In the genomic region with DNA sequence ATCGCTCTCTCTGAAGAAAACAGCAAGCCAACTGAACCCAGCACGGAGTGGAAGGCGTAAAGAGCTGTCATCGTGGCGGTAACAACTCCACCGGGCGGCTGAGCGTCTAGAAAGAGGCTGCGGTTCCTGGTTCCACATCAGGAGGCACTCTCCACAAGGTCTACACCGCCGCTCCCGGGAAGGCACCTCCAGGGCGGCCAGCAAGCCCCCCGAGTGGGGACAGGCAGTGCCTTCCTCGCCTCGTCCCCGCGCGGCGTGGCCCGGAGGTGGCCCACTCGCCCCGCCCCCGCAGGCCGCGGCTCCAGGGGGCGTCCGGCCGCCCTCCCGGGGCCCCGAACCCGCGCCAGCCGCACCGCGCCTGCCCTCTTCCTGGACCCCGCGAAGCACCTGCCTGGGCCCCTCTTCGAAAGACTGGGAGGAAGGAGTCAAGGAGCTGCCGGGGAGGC, we compare ENCODE assay signal across 8 cellular contexts. TPM values are rescaled to one million over a fixed set of nuclear protein-coding genes. Genes with fewer than 3 reads are reported as not detected.
DNase-seq lines count a peak whose midpoint lies in the region; FAIRE-seq and TF ChIP-seq lines count a peak whose summit lies in the region.

No MANE protein-coding gene starts in this region.

- TF ChIP-seq POLR2A in H54 (IDR thresholded peaks at IDR 0.05; ENCODE audit: low read depth, low read length), result no peak

- no peak for FAIRE-seq in H54 (lab: Jason Lieb, UNC)

- H3K9ac ChIP-seq in endodermal cell (ENCODE audit: extremely low read depth, low read length, poor library complexity, severe bottlenecking) (peak overlapping the region; percentile 86), mucosa of stomach (ENCODE audit: low read length) (peak overlapping the region; percentile 93)

- peak overlapping the region; percentile 89 for H3K27ac ChIP-seq in endodermal cell (ENCODE audit: low read depth, low read length)

- TF ChIP-seq CTCF in GM12875 (IDR thresholded peaks at IDR 0.05; ENCODE audit: borderline replicate concordance, insufficient read depth, low read depth, low read length), result peak; percentile 41; the same call in 1 of the 2 replicates
- TF ChIP-seq CTCF in LNCaP clone FGC (IDR thresholded peaks at IDR 0.05; ENCODE audit: control insufficient read depth, extremely low read depth, insufficient read depth), result peak; percentile 34
- TF ChIP-seq CTCF in endodermal cell (conservative IDR thresholded peaks at IDR 0.05), result peak; percentile 69

- no peaks in the 10 kb centered on the region for H3K36me3 ChIP-seq in endodermal cell (ENCODE audit: control insufficient read depth, insufficient read depth, low read length)
- H3K36me3 ChIP-seq in mucosa of stomach (ENCODE audit: control insufficient read depth, insufficient read depth, low read length), result no peaks in the 10 kb centered on the region

- H3K27ac Mint-ChIP-seq in endodermal cell, result peak overlapping the region; percentile 96

- H3K4me3 ChIP-seq in GM12875 (ENCODE audit: low read depth, low read length) (peak overlapping the region; percentile 89), LNCaP clone FGC (ENCODE audit: low read depth, low read length) (peak overlapping the region; percentile 82), endodermal cell (ENCODE audit: low read length) (peak overlapping the region; percentile 95), mucosa of stomach (ENCODE audit: low read length) (peak overlapping the region; percentile 87)

- peaks cover 6% of the 10 kb centered on the region for H3K4me1 Mint-ChIP-seq in endodermal cell

- peak overlapping the region; percentile 90 for H3K4me3 Mint-ChIP-seq in endodermal cell

- 1% methylated on average over 11 to 40 of the region's 40 CpGs for WGBS in endodermal cell (ENCODE audit: insufficient coverage in 1 of 2, insufficient read length in 1 of 2), 2 experiments

- DNase-seq in H54 (ENCODE audit: insufficient read length, low spot score) (peak; percentile 3), LNCaP clone FGC (ENCODE audit: low read depth) (no peak), endodermal cell (peak; percentile 77)
- peak; percentile 39 for DNase-seq in activated CD4-positive, alpha-beta T cell treated with anti-CD3 and anti-CD28 coated beads, Interleukin-2, amount 50 U/mL, for 4 hours
- DNase-seq in stimulated activated CD8-positive, alpha-beta memory T cell treated with anti-CD3 and anti-CD28 coated beads, Interleukin-7, amount 100 ng/mL, for 48 hours (ENCODE audit: extremely low read depth in 1 of 2, low read depth in 1 of 2), result peak; percentile 29
- no peak for DNase-seq in central memory CD4-positive, alpha-beta T cell

- peaks cover 11% of the 10 kb centered on the region for H3K27me3 Mint-ChIP-seq in endodermal cell (ENCODE audit: insufficient read depth)

- H3K4me1 ChIP-seq in endodermal cell (ENCODE audit: control insufficient read depth, insufficient read depth, low read length) (no peaks in the 10 kb centered on the region), mucosa of stomach (ENCODE audit: control insufficient read depth, insufficient read depth, low read length) (no peaks in the 10 kb centered on the region)

- H3K9me3 Mint-ChIP-seq in endodermal cell, result no peaks in the 10 kb centered on the region

- H3K36me3 Mint-ChIP-seq in endodermal cell (ENCODE audit: low read depth), result no peaks in the 10 kb centered on the region

- no peaks in the 10 kb centered on the region for H3K27me3 ChIP-seq in endodermal cell (ENCODE audit: control insufficient read depth, insufficient read depth, low read length, poor library complexity, severe bottlenecking)
- no peaks in the 10 kb centered on the region for H3K27me3 ChIP-seq in mucosa of stomach (ENCODE audit: control insufficient read depth, insufficient read depth, low read length)

- no peaks in the 10 kb centered on the region for H3K9me3 ChIP-seq in endodermal cell (ENCODE audit: control insufficient read depth, low read length)
- no peaks in the 10 kb centered on the region for H3K9me3 ChIP-seq in mucosa of stomach (ENCODE audit: control insufficient read depth, low read length)

RNA-seq across cellular contexts. Expression of gene KLHL8, which starts 0.7 kb away (rescaled TPM):
- total RNA-seq in endodermal cell, result 10 to 100 TPM in 1 of 2 donors, 1 to 10 TPM in 1; 4.3 to 11.2 TPM
- polyA plus RNA-seq in endodermal cell (2013, experiment 1 of 2), result 12.6 TPM
- polyA plus RNA-seq in endodermal cell (2013, experiment 2 of 2), result 12.0 TPM

Comparison
In these comparisons a context has a peak if more than half of its experiments do, and no peak if none do; other contexts are left out.
1. DNase-seq: peak in H54 (single experiment), activated CD4-positive, alpha-beta T cell treated with anti-CD3 and anti-CD28 coated beads, Interleukin-2, amount 50 U/mL, for 4 hours (2 of 2), endodermal cell (single experiment) and stimulated activated CD8-positive, alpha-beta memory T cell treated with anti-CD3 and anti-CD28 coated beads, Interleukin-7, amount 100 ng/mL, for 48 hours (2 of 2); none in LNCaP clone FGC (single experiment) and central memory CD4-positive, alpha-beta T cell (single experiment).
2. Peak in every context shown above with its lines, with median percentiles within 50 percentile points of each other: H3K4me3 ChIP-seq and CTCF ChIP-seq.